Comparison of ENCODE assay signal across 7 cellular contexts in genomic region chr1:46179138-46180081, GRCh38. TPM values are rescaled to one million over a fixed set of nuclear protein-coding genes. Genes with fewer than 3 reads are reported as not detected.
DNase-seq lines count a peak whose midpoint lies in the region; TF ChIP-seq lines count a peak whose summit lies in the region.

No MANE protein-coding gene starts in this region.

- H3K27ac ChIP-seq in KMS-11 (no peak overlapping the region), OCI-LY7 (ENCODE audit: low read depth, low read length, poor library complexity, severe bottlenecking) (no peak overlapping the region), esophagus squamous epithelium (peak overlapping the region in 3 of 4 donors; percentile 23 to 69 (median 48)), substantia nigra (ENCODE audit: low read depth, low read length, poor library complexity, severe bottlenecking) (no peak overlapping the region)

- no peaks in the 10 kb centered on the region for H3K9me2 ChIP-seq in OCI-LY7 (ENCODE audit: insufficient read depth, low read length)

- H3K4me2 ChIP-seq in KMS-11 (peak overlapping the region; percentile 12; the same call in 1 of the 2 replicates), OCI-LY7 (ENCODE audit: low read length) (peak overlapping the region; percentile 37)

- DNase-seq in OCI-LY7 (ENCODE audit: low spot score) (peak; percentile 84), esophagus squamous epithelium (lab: John Stamatoyannopoulos, UW) (no peak), substantia nigra (lab: John Stamatoyannopoulos, UW) (peak in 46 of 49 donors; percentile 18 to 87 (median 67))
- DNase-seq in activated T-cell treated with anti-CD3 and anti-CD28 coated beads, Interleukin-2, amount 50 U/mL, for 1 hour = peak; percentile 62

- H3K79me2 ChIP-seq in KMS-11 (ENCODE audit: insufficient read depth, low read depth) = no peaks in the 10 kb centered on the region
- no peaks in the 10 kb centered on the region for H3K79me2 ChIP-seq in OCI-LY7 (ENCODE audit: insufficient read depth, low read depth, low read length)

- intact Hi-C loops in OCI-LY7 (cut with micrococcal nuclease; ENCODE audit: unreplicated experiment) (loop anchor here (1.0 to 2.0 kb wide), 5 partner anchors 44 to 429 kb away; partner anchors contain the start of genes IPP and MAST2), esophagus squamous epithelium (cut with DNase I) (loop anchor here (2.0 to 5.0 kb wide), 2 partner anchors 43 to 143 kb away; no protein-coding TSS in a partner anchor)

- H3K27ac Mint-ChIP-seq in nephron = no peak overlapping the region

- no peaks in the 10 kb centered on the region for H4K20me1 ChIP-seq in KMS-11 (ENCODE audit: insufficient read depth)
- H4K20me1 ChIP-seq in OCI-LY7 (ENCODE audit: insufficient read depth, low read length) = no peaks in the 10 kb centered on the region

- H3K9me3 ChIP-seq in OCI-LY7 (ENCODE audit: low read length) (no peaks in the 10 kb centered on the region), esophagus squamous epithelium (no peaks in the 10 kb centered on the region)

- H3K9ac ChIP-seq in KMS-11 = no peak overlapping the region

- H3K27me3 Mint-ChIP-seq in nephron (ENCODE audit: low read depth) = no peaks in the 10 kb centered on the region

- H2AFZ ChIP-seq in KMS-11 (ENCODE audit: low read depth) (peak overlapping the region; percentile 63; the same call in 1 of the 2 replicates), OCI-LY7 (ENCODE audit: low read length) (peak overlapping the region; percentile 80; the same call in 1 of the 2 replicates)

- H3K4me1 ChIP-seq in KMS-11 (ENCODE audit: low read depth, poor library complexity, severe bottlenecking) (peaks cover 32% of the 10 kb centered on the region), OCI-LY7 (ENCODE audit: insufficient read depth, low read length, poor library complexity, severe bottlenecking) (peaks cover 51% of the 10 kb centered on the region), esophagus squamous epithelium (peaks cover 36 to 67% (median 59%) of the 10 kb centered on the region in 3 donors)

- peaks cover 17% of the 10 kb centered on the region for H3K4me1 Mint-ChIP-seq in nephron

- CTCF ChIA-PET in OCI-LY7 (lab: Charles Lee; ENCODE audit: unreplicated experiment) = interaction anchor here (0.6 kb wide), 2 partner anchors 37 to 611 kb away, joined by 4 to 5 read pairs; no protein-coding TSS in a partner anchor

- H3K4me3 Mint-ChIP-seq in nephron = no peak overlapping the region

- H3K4me3 ChIP-seq in GM12875 (ENCODE audit: low read depth, low read length) = no peak overlapping the region
- no peak overlapping the region for H3K4me3 ChIP-seq in KMS-11 (IDR thresholded peaks at IDR 0.05; ENCODE audit: insufficient read depth, low read depth, low read length)
- no peak overlapping the region for H3K4me3 ChIP-seq in OCI-LY7 (ENCODE audit: low read depth, low read length, poor library complexity, severe bottlenecking)
- H3K4me3 ChIP-seq in esophagus squamous epithelium = no peak overlapping the region

- H3K9me3 Mint-ChIP-seq in nephron = no peaks in the 10 kb centered on the region

- TF ChIP-seq POLR2A in esophagus squamous epithelium (IDR thresholded peaks at IDR 0.05) = no peak

- 7 to 8% methylated on average over 10 of the region's 10 CpGs for WGBS in esophagus squamous epithelium, 2 donors

- no TSS peak for BruUV-seq in OCI-LY7 (replicated peaks; lab: Mats Ljungman, UMichigan)

- H3K27me3 ChIP-seq in KMS-11 (ENCODE audit: insufficient read depth, low read depth) (no peaks in the 10 kb centered on the region), esophagus squamous epithelium (no peaks in the 10 kb centered on the region)

- H3K36me3 ChIP-seq in KMS-11 (ENCODE audit: insufficient read depth) = no peaks in the 10 kb centered on the region
- no peaks in the 10 kb centered on the region for H3K36me3 ChIP-seq in OCI-LY7 (ENCODE audit: insufficient read depth, low read length)
- no peaks in the 10 kb centered on the region for H3K36me3 ChIP-seq in esophagus squamous epithelium

- POLR2A ChIA-PET in OCI-LY7 (lab: Charles Lee) = no interaction called here

- TF ChIP-seq CTCF in GM12875 (IDR thresholded peaks at IDR 0.05; ENCODE audit: borderline replicate concordance, insufficient read depth, low read depth, low read length) (peak; percentile 82), KMS-11 (conservative IDR thresholded peaks at IDR 0.05; ENCODE audit: low read depth, low read length) (peak; percentile 96), OCI-LY7 (conservative IDR thresholded peaks at IDR 0.05; ENCODE audit: low read length) (peak; percentile 100), esophagus squamous epithelium (IDR thresholded peaks at IDR 0.05) (peak; percentile 78 to 96 (median 91)), nephron (IDR thresholded peaks at IDR 0.05; ENCODE audit: unreplicated experiment in 3 of 3) (peak; percentile 88 to 93 (median 90))

- no peaks in the 10 kb centered on the region for H3K36me3 Mint-ChIP-seq in nephron (ENCODE audit: low read depth)

RNA-seq across cellular contexts. Expression of gene P3R3URF, which starts 3.1 kb away (rescaled TPM):
- not detected in 2 replicates for total RNA-seq in OCI-LY7 (2014; rRNA removed; shearing (Covaris generic))
- not detected in 2 replicates for total RNA-seq in OCI-LY7 (2022)
- not detected for total RNA-seq in esophagus squamous epithelium

RNA-seq across cellular contexts. Expression of gene TSPAN1, which starts 4.5 kb away (rescaled TPM):
- total RNA-seq in OCI-LY7 (2014; rRNA removed; shearing (Covaris generic)) = not detected in 2 replicates
- total RNA-seq in OCI-LY7 (2022) (not detected in 2 replicates), esophagus squamous epithelium (10 to 100 TPM in 1 of 4 donors, 1 to 10 TPM in 3; 1.4 to 10.7 (median 5.0) TPM)

RNA-seq across cellular contexts. Expression of gene POMGNT1, which starts 18.8 kb away (rescaled TPM):
- 26.8 and 37.3 TPM in 2 replicates for total RNA-seq in OCI-LY7 (2014; rRNA removed; shearing (Covaris generic))
- total RNA-seq in OCI-LY7 (2022) = 30.8 and 33.7 TPM in 2 replicates
- 10 to 100 TPM; 23.9 to 36.7 (median 28.1) TPM for total RNA-seq in esophagus squamous epithelium

RNA-seq across cellular contexts. Expression of gene LURAP1, which starts 23.7 kb away (rescaled TPM):
- total RNA-seq in OCI-LY7 (2014; rRNA removed; shearing (Covaris generic)) = 0.25 and 0.51 TPM in 2 replicates
- total RNA-seq in OCI-LY7 (2022) (0.17 and 0.20 TPM in 2 replicates), esophagus squamous epithelium (1 to 10 TPM; 1.7 to 4.6 (median 3.1) TPM)

RNA-seq across cellular contexts. Expression of gene PIK3R3, which starts 47.0 kb away (rescaled TPM):
- 12.7 and 16.2 TPM in 2 replicates for total RNA-seq in OCI-LY7 (2014; rRNA removed; shearing (Covaris generic))
- total RNA-seq in OCI-LY7 (2022) = 25.8 and 27.0 TPM in 2 replicates
- total RNA-seq in esophagus squamous epithelium = 1 to 10 TPM; 3.0 to 7.6 (median 6.2) TPM

Comparison
In these comparisons a context has a peak if more than half of its experiments do, and no peak if none do; other contexts are left out.
1. H3K27ac ChIP-seq: peak in esophagus squamous epithelium (3 of 4); none in KMS-11 (single experiment), OCI-LY7 (single experiment) and substantia nigra (single experiment).
2. Peak in every context shown above with its lines, with median percentiles within 50 percentile points of each other: CTCF ChIP-seq.